In the genomic region with DNA sequence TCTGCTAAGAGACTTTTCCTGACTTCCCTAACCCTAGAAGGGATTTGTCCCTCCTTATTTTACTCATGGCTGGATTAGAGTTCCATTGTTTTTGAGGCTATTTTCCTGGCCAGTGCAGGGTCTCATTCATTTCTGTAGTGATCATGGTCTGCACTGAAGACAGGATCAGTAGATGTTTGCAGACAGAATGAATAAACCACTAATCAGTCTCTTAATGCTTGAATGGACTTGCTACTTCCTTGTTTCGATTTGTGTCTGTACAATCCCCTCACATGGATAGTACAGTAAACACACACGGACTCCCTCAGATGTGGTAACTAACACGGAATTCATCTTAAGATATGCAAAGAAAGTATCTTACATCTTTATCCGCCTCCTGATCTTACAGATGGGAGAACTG, we compare ENCODE assay signal across 11 cellular contexts.
DNase-seq lines count a peak whose midpoint lies in the region; ATAC-seq and TF ChIP-seq lines count a peak whose summit lies in the region.
"Had no signal": no experiment of that assay in that cellular context is flagged by ENCODE, and none has a peak within 500 bp of the region (broad histone marks: within the 10 kb centered on the region; RNA-seq: fewer than 3 reads in every experiment).

No MANE protein-coding gene starts in this region.

- no peak overlapping the region for H3K4me3 Mint-ChIP-seq in T-helper 2 cell treated with Interferon-gamma antibody and Interleukin-4, amounts not matched to agents 5 μg/mL and 100 μg/mL, for 36 hours
- H3K4me3 Mint-ChIP-seq: activated T-cell treated with anti-CD3 and anti-CD28 coated beads, Interleukin-2, amount 50 U/mL, for 4 hours; immature natural killer cell had no signal

- peaks cover 17% of the 10 kb centered on the region for H3K27me3 Mint-ChIP-seq in T-helper 2 cell treated with Interferon-gamma antibody and Interleukin-4, amounts not matched to agents 5 μg/mL and 100 μg/mL, for 36 hours (ENCODE audit: low read depth)

- H3K27ac ChIP-seq in foreskin keratinocyte, result no peak overlapping the region

- H3K9me3 Mint-ChIP-seq in T-helper 2 cell treated with Interferon-gamma antibody and Interleukin-4, amounts not matched to agents 5 μg/mL and 100 μg/mL, for 36 hours, result no peaks in the 10 kb centered on the region

- DNase-seq in germinal center (ENCODE audit: low spot score) (peak; percentile 46), iPS-NIHi11 (ENCODE audit: low spot score) (no peak), AG20443 (ENCODE audit: low spot score) (no peak), foreskin keratinocyte (no peak)
- DNase-seq in T-helper 2 cell treated with Interferon-gamma antibody and Interleukin-4, amounts not matched to agents 5 μg/mL and 100 μg/mL, for 36 hours (ENCODE audit: low spot score), result no peak
- DNase-seq: activated T-cell treated with anti-CD3 and anti-CD28 coated beads, Interleukin-2, amount 50 U/mL, for 4 hours; amygdala; immature natural killer cell had no signal

- H3K27ac Mint-ChIP-seq in T-helper 2 cell treated with Interferon-gamma antibody and Interleukin-4, amounts not matched to agents 5 μg/mL and 100 μg/mL, for 36 hours, result no peak overlapping the region
- H3K27ac Mint-ChIP-seq: immature natural killer cell had no signal

- H3K36me3 Mint-ChIP-seq in T-helper 2 cell treated with Interferon-gamma antibody and Interleukin-4, amounts not matched to agents 5 μg/mL and 100 μg/mL, for 36 hours (ENCODE audit: low read depth), result no peaks in the 10 kb centered on the region
- H3K36me3 Mint-ChIP-seq: immature natural killer cell had no signal

- H3K4me1 ChIP-seq in foreskin keratinocyte, result no peaks in the 10 kb centered on the region

- peaks cover 2% of the 10 kb centered on the region for H3K4me1 Mint-ChIP-seq in T-helper 2 cell treated with Interferon-gamma antibody and Interleukin-4, amounts not matched to agents 5 μg/mL and 100 μg/mL, for 36 hours (ENCODE audit: low read depth)

- ATAC-seq in GM18517 (IDR thresholded peaks at IDR 0.05; ENCODE audit: unreplicated experiment) (peak; percentile 77), GM21423 (IDR thresholded peaks at IDR 0.05; ENCODE audit: unreplicated experiment) (peak; percentile 84), HG03139 (IDR thresholded peaks at IDR 0.05; ENCODE audit: unreplicated experiment) (peak; percentile 72), foreskin keratinocyte (no peak)
- ATAC-seq: activated T-cell treated with anti-CD3 and anti-CD28 coated beads, Interleukin-2, amount 50 U/mL, for 4 hours had no signal

- peaks cover 13% of the 10 kb centered on the region for H3K27me3 ChIP-seq in foreskin keratinocyte

- no peak for TF ChIP-seq CTCF in foreskin keratinocyte (conservative IDR thresholded peaks at IDR 0.05)
